35 cellular contexts compared by ENCODE assay signal in genomic region chr20:20881808-20882207, GRCh38.
"Had no signal": no experiment of that assay in that cellular context is flagged by ENCODE, and none has a peak within 500 bp of the region (broad histone marks: within the 10 kb centered on the region; RNA-seq: fewer than 3 reads in every experiment).

No MANE protein-coding gene starts in this region.

- H3K4me3 ChIP-seq: MG63 had no signal

- H3K9me3 ChIP-seq: MG63 had no signal

- DNase-seq: Karpas-422, Kasumi-1, MG63, MM.1S, MV-4-11, NCI-H1048, NCI-H1092, NCI-H1092 treated with DMSO at 0.1 percent for 48 hours, NCI-H1105, NCI-H1105 treated with DMSO at 0.1 percent for 48 hours, NCI-H1417, NCI-H1417 treated with DMSO at 0.1 percent for 48 hours, NCI-H1436, NCI-H1436 treated with DMSO at 0.1 percent for 48 hours, NCI-H146, NCI-H1694, NCI-H1694 treated with DMSO at 0.1 percent for 48 hours, NCI-H187, NCI-H187 treated with DMSO at 0.1 percent for 48 hours, NCI-H1930, NCI-H2029, NCI-H2029 treated with DMSO at 0.1 percent for 48 hours, NCI-H2081, NCI-H2081 treated with DMSO at 0.1 percent for 48 hours, NCI-H2107, NCI-H2171, NCI-H2171 treated with DMSO at 0.1 percent for 48 hours, NCI-H2227 treated with DMSO at 0.1 percent for 48 hours, NCI-H226, NCI-H345, NCI-H446, NCI-H446 treated with DMSO at 0.1 percent for 48 hours, NCI-H510A, NCI-H510A treated with DMSO at 0.1 percent for 48 hours had no signal

- H3K27ac ChIP-seq: KMS-11 had no signal

- H3K36me3 ChIP-seq: MG63 had no signal

- H3K27me3 ChIP-seq: MG63 had no signal
